10 cellular contexts compared by ENCODE assay signal in genomic region chr5:142800776-142801494, GRCh38. TPM values are rescaled to one million over a fixed set of nuclear protein-coding genes. Genes with fewer than 3 reads are reported as not detected.
DNase-seq lines count a peak whose midpoint lies in the region; ATAC-seq and TF ChIP-seq lines count a peak whose summit lies in the region.
"Had no signal": no experiment of that assay in that cellular context is flagged by ENCODE, and none has a peak within 500 bp of the region (broad histone marks: within the 10 kb centered on the region; RNA-seq: fewer than 3 reads in every experiment).

No MANE protein-coding gene starts in this region.

- H3K9me3 ChIP-seq in colonic mucosa = no peaks in the 10 kb centered on the region

- H3K4me1 ChIP-seq in colonic mucosa = peaks cover 9% of the 10 kb centered on the region

- H3K27me3 Mint-ChIP-seq in activated CD8-positive, alpha-beta T cell treated with anti-CD3 and anti-CD28 coated beads, Interleukin-2, amount 10 ng/mL, durations not matched to agents 7 days and 5 days (ENCODE audit: low read depth) = no peaks in the 10 kb centered on the region

- no peak overlapping the region for H3K4me3 ChIP-seq in colonic mucosa
- H3K4me3 ChIP-seq: K562 had no signal

- no peak for TF ChIP-seq CTCF in colonic mucosa (IDR thresholded peaks at IDR 0.05)

- CTCF ChIA-PET in activated CD8-positive, alpha-beta T cell treated with anti-CD3 and anti-CD28 coated beads, Interleukin-2, amount 10 ng/mL, durations not matched to agents 7 days and 5 days (lab: Charles Lee) = interaction anchor here (1.0 to 5.9 kb wide), 16 partner anchors 8 to 88 kb away, joined by 3 to 81 read pairs (median 7); partner anchors contain the start of gene ARHGAP26

- peak overlapping the region; percentile 93 for H3K27ac Mint-ChIP-seq in activated CD8-positive, alpha-beta T cell treated with anti-CD3 and anti-CD28 coated beads, Interleukin-2, amount 10 ng/mL, durations not matched to agents 7 days and 5 days

- peak; percentile 74 for DNase-seq in activated CD8-positive, alpha-beta T cell treated with anti-CD3 and anti-CD28 coated beads, Interleukin-2, amount 10 ng/mL, durations not matched to agents 7 days and 5 days
- DNase-seq in stimulated activated CD8-positive, alpha-beta memory T cell treated with anti-CD3 and anti-CD28 coated beads, Interleukin-4, amount 100 ng/mL, for 48 hours = peak; percentile 63
- DNase-seq in midbrain (lab: John Stamatoyannopoulos, UW) (no peak), colonic mucosa (no peak), left colon (no peak), HUDEP-2 (lab: John Stamatoyannopoulos, UW; ENCODE audit: unreplicated experiment in 76 of 76) (no peak)

- no peaks in the 10 kb centered on the region for H3K9me3 Mint-ChIP-seq in activated CD8-positive, alpha-beta T cell treated with anti-CD3 and anti-CD28 coated beads, Interleukin-2, amount 10 ng/mL, durations not matched to agents 7 days and 5 days (ENCODE audit: insufficient read depth)
- H3K9me3 Mint-ChIP-seq: neural crest cell had no signal

- POLR2A ChIA-PET in activated CD8-positive, alpha-beta T cell treated with anti-CD3 and anti-CD28 coated beads, Interleukin-2, amount 10 ng/mL, durations not matched to agents 7 days and 5 days (lab: Charles Lee) = interaction anchor here (0.7 to 2.2 kb wide), 6 partner anchors 14 to 45 kb away, joined by 3 to 21 read pairs (median 5); partner anchors contain the start of gene ARHGAP26

- H3K4me1 Mint-ChIP-seq in activated CD8-positive, alpha-beta T cell treated with anti-CD3 and anti-CD28 coated beads, Interleukin-2, amount 10 ng/mL, durations not matched to agents 7 days and 5 days (ENCODE audit: low read depth) = peaks cover 67% of the 10 kb centered on the region

- no peaks in the 10 kb centered on the region for H3K27me3 ChIP-seq in colonic mucosa

- H3K27ac ChIP-seq in colonic mucosa = no peak overlapping the region

- peak; percentile 88 for ATAC-seq in GM19452 (IDR thresholded peaks at IDR 0.05; ENCODE audit: unreplicated experiment)
- ATAC-seq in HG03135 (IDR thresholded peaks at IDR 0.05; ENCODE audit: unreplicated experiment) = peak; percentile 92
- ATAC-seq in activated CD8-positive, alpha-beta T cell treated with anti-CD3 and anti-CD28 coated beads, Interleukin-2, amount 10 ng/mL, durations not matched to agents 7 days and 5 days = peak; percentile 84
- no peak for ATAC-seq in left colon
- ATAC-seq: K562 had no signal

- peak overlapping the region; percentile 68 for H3K4me3 Mint-ChIP-seq in activated CD8-positive, alpha-beta T cell treated with anti-CD3 and anti-CD28 coated beads, Interleukin-2, amount 10 ng/mL, durations not matched to agents 7 days and 5 days
- H3K4me3 Mint-ChIP-seq: neural crest cell had no signal

- H3K36me3 ChIP-seq in colonic mucosa = no peaks in the 10 kb centered on the region

- H3K36me3 Mint-ChIP-seq in activated CD8-positive, alpha-beta T cell treated with anti-CD3 and anti-CD28 coated beads, Interleukin-2, amount 10 ng/mL, durations not matched to agents 7 days and 5 days (ENCODE audit: low read depth) = peaks cover 6% of the 10 kb centered on the region

- no peak overlapping the region for H3K9ac ChIP-seq in colonic mucosa (ENCODE audit: low read depth in 2 of 2, low read length in 2 of 2)

- intact Hi-C loops in colonic mucosa (cut with DNase I) (no loop called here), left colon (cut with DNase I, micrococcal nuclease) (no loop called here)

RNA-seq across cellular contexts. Expression of gene ARHGAP26, which starts 30.8 kb away (rescaled TPM):
- 10 to 100 TPM; 25.4 to 30.3 TPM for total RNA-seq in activated CD8-positive, alpha-beta T cell treated with anti-CD3 and anti-CD28 coated beads, Interleukin-2, amount 10 ng/mL, durations not matched to agents 7 days and 5 days
- total RNA-seq in colonic mucosa = 10 to 100 TPM; 59.1 to 74.0 TPM
- total RNA-seq in left colon = 10 to 100 TPM; 71.6 to 85.1 TPM

Comparison
In these comparisons a context has a peak if more than half of its experiments do, and no peak if none do; other contexts are left out.
1. DNase-seq: peak in activated CD8-positive, alpha-beta T cell treated with anti-CD3 and anti-CD28 coated beads, Interleukin-2, amount 10 ng/mL, durations not matched to agents 7 days and 5 days (single experiment) and stimulated activated CD8-positive, alpha-beta memory T cell treated with anti-CD3 and anti-CD28 coated beads, Interleukin-4, amount 100 ng/mL, for 48 hours (single experiment); none in midbrain (single experiment), colonic mucosa (single experiment), left colon (0 of 2) and HUDEP-2 (0 of 76).